ENCODE assay signal across 17 cellular contexts in the genomic region with DNA sequence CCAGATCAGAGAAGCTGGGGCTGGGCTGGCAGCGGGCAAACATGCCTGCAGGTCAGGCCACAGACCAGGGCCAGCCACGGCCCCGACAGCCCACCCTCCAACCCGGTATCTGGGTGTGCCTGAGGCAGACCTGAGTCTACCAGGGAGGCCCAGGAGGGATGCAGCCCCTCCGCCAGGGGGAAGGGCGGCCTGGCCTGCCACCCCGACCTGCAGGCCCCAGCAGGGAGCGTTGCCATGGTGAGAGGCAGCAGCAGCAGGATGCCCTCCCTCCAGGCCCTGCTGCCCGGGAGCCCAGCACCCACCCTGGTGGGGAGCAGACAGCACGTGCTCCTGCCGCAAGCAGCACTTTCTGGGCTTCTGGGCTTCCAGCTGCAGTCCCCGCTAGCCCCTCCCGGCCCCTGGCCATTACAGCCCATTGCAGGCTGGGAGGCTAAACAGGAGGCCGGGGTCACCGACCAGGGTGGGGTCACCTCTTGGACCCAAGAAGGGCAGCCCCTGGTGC. TPM values are rescaled to one million over a fixed set of nuclear protein-coding genes. Genes with fewer than 3 reads are reported as not detected.
DNase-seq lines count a peak whose midpoint lies in the region; ATAC-seq and TF ChIP-seq lines count a peak whose summit lies in the region.
"Had no signal": no experiment of that assay in that cellular context is flagged by ENCODE, and none has a peak within 500 bp of the region (broad histone marks: within the 10 kb centered on the region; RNA-seq: fewer than 3 reads in every experiment).

No MANE protein-coding gene starts in this region.

- WGBS in heart left ventricle, 4 donors, result 48 to 62% (median 55%) methylated on average over 1 to 15 of the region's 15 CpGs
- 66 to 68% methylated on average over 15 of the region's 15 CpGs for WGBS in heart right ventricle, 2 donors

- intact Hi-C loops in heart left ventricle (cut with DNase I) (no loop called here), heart right ventricle (cut with DNase I) (no loop called here)

- H3K27ac ChIP-seq in heart left ventricle (peak overlapping the region in 9 of 12 donors; percentile 30 to 100 (median 95)), heart right ventricle (peak overlapping the region in 5 of 10 donors; percentile 92 to 98 (median 97)), right atrium auricular region (peak overlapping the region; percentile 92 to 97)
- H3K27ac ChIP-seq: hepatocyte had no signal

- H3K4me1 ChIP-seq in heart left ventricle (peaks cover 0 to 47% (median 17%) of the 10 kb centered on the region in 12 donors), heart right ventricle (peaks cover 6 to 42% (median 30%) of the 10 kb centered on the region in 9 donors), right atrium auricular region (peaks cover 0 to 41% of the 10 kb centered on the region in 2 donors)

- H3K4me3 ChIP-seq in heart left ventricle (no peak overlapping the region), heart right ventricle (no peak overlapping the region), right atrium auricular region (no peak overlapping the region)
- H3K4me3 ChIP-seq: hepatocyte had no signal

- H3K36me3 ChIP-seq in heart left ventricle, result no peaks in the 10 kb centered on the region
- H3K36me3 ChIP-seq in heart right ventricle, result no peaks in the 10 kb centered on the region
- H3K36me3 ChIP-seq in right atrium auricular region, result no peaks in the 10 kb centered on the region

- peak in 1 of 5 donors; percentile 17 for DNase-seq in heart left ventricle
- no peak for DNase-seq in heart right ventricle
- DNase-seq in NCI-H2171 (lab: John Stamatoyannopoulos, UW), result peak; percentile 84
- no peak for DNase-seq in right atrium auricular region (ENCODE audit: low spot score)
- no peak for DNase-seq in putamen (ENCODE audit: low spot score)
- DNase-seq in hepatic stellate cell (ENCODE audit: low spot score), result no peak
- DNase-seq: activated CD4-positive, alpha-beta T cell treated with anti-CD3 and anti-CD28 coated beads for 48 hours; activated naive CD4-positive, alpha-beta T cell treated with anti-CD3 and anti-CD28 coated beads, Interleukin-2, amount 50 U/mL, for 16 hours; Kasumi-1; stimulated activated CD4-positive, alpha-beta T cell treated with anti-CD3 and anti-CD28 coated beads, Interleukin-15, amount 100 ng/mL, for 24 hours had no signal

- no peak for TF ChIP-seq POLR2A in heart left ventricle (IDR thresholded peaks at IDR 0.05)

- H3K27me3 ChIP-seq in heart left ventricle (peaks cover 0 to 34% (median 17%) of the 10 kb centered on the region in 9 donors), heart right ventricle (peaks cover 0 to 42% (median 35%) of the 10 kb centered on the region in 7 donors), right atrium auricular region (peaks cover 0 to 12% of the 10 kb centered on the region in 2 donors)

- no peak for TF ChIP-seq CTCF in heart left ventricle (IDR thresholded peaks at IDR 0.05)
- TF ChIP-seq CTCF in heart right ventricle (IDR thresholded peaks at IDR 0.05), result no peak
- no peak for TF ChIP-seq CTCF in right atrium auricular region (IDR thresholded peaks at IDR 0.05)

- H3K9me3 ChIP-seq in heart left ventricle (peaks cover 0 to 19% (median 3%) of the 10 kb centered on the region in 12 donors), heart right ventricle (peaks cover 0 to 25% (median 0%) of the 10 kb centered on the region in 11 donors), right atrium auricular region (peaks cover 0 to 13% of the 10 kb centered on the region in 2 donors)

- no peak for ATAC-seq in heart left ventricle
- no peak for ATAC-seq in heart right ventricle
- ATAC-seq in GM18909 (IDR thresholded peaks at IDR 0.05; ENCODE audit: poor library complexity, unreplicated experiment), result no peak
- ATAC-seq in GM19455 (IDR thresholded peaks at IDR 0.05; ENCODE audit: unreplicated experiment), result no peak
- ATAC-seq: left lobe of liver had no signal

RNA-seq across cellular contexts. Expression of a gene that starts 3.8 kb away (rescaled TPM):
- total RNA-seq in heart left ventricle (1,000 to 10,000 TPM in 7 of 9 donors, 100 to 1,000 TPM in 2; 791 to 1,794 (median 1,550) TPM), heart right ventricle (1,000 to 10,000 TPM; 1,074 to 1,437 (median 1,307) TPM), right atrium auricular region (100 to 1,000 TPM; 797 to 886 TPM)
- polyA plus RNA-seq in heart left ventricle (1,000 to 10,000 TPM; 1,276 to 1,345 TPM), heart right ventricle (1,000 to 10,000 TPM in 1 of 2 donors, 100 to 1,000 TPM in 1; 881 to 1,465 TPM)

RNA-seq across cellular contexts. Expression of a gene that starts 17.8 kb away (rescaled TPM):
- total RNA-seq in heart left ventricle, result 100 to 1,000 TPM; 182 to 424 (median 235) TPM
- polyA plus RNA-seq in heart left ventricle, result 100 to 1,000 TPM; 318 to 442 TPM
- total RNA-seq in heart right ventricle, result 100 to 1,000 TPM; 186 to 433 (median 269) TPM
- 100 to 1,000 TPM; 261 to 324 TPM for polyA plus RNA-seq in heart right ventricle
- 100 to 1,000 TPM; 138 to 185 TPM for total RNA-seq in right atrium auricular region

RNA-seq across cellular contexts. Expression of a gene that starts 30.3 kb away (rescaled TPM):
- 1 to 10 TPM in 2 of 9 donors, under 1 TPM in 2, not detected in 5; 0.06 to 2.6 (median 0.65) TPM for total RNA-seq in heart left ventricle
- polyA plus RNA-seq in heart left ventricle, result not detected
- 1 to 10 TPM in 3 of 10 donors, under 1 TPM in 1, not detected in 6; 0.26 to 3.8 (median 1.9) TPM for total RNA-seq in heart right ventricle
- polyA plus RNA-seq in heart right ventricle, result under 1 TPM in 1 of 2 donors, not detected in 1; 0.03 TPM
- not detected for total RNA-seq in right atrium auricular region
- total RNA-seq: dermis microvascular lymphatic vessel endothelial cell, left lobe of liver, ureter had no signal

RNA-seq across cellular contexts. Expression of a gene that starts 34.5 kb away (rescaled TPM):
- total RNA-seq in heart left ventricle (under 1 TPM in 3 of 9 donors, not detected in 6; 0.10 to 0.29 (median 0.14) TPM), heart right ventricle (under 1 TPM in 2 of 10 donors, not detected in 8; 0.06 to 0.28 TPM), right atrium auricular region (not detected)
- polyA plus RNA-seq in heart left ventricle (under 1 TPM in 1 of 2 donors, not detected in 1; 0.04 TPM), heart right ventricle (under 1 TPM in 1 of 2 donors, not detected in 1; 0.03 TPM)

RNA-seq across cellular contexts. Expression of a gene that starts 44.8 kb away (rescaled TPM):
- total RNA-seq in heart left ventricle, result not detected
- polyA plus RNA-seq in heart left ventricle, result not detected
- total RNA-seq in heart right ventricle, result not detected
- polyA plus RNA-seq in heart right ventricle, result not detected
- not detected for total RNA-seq in right atrium auricular region
- total RNA-seq: Calu3, dermis microvascular lymphatic vessel endothelial cell, hepatocyte, left lobe of liver had no signal
- polyA plus RNA-seq: hepatocyte had no signal
